Comparison of ENCODE assay signal across 12 cellular contexts in genomic region chr19:46625731-46626130, GRCh38. TPM values are rescaled to one million over a fixed set of nuclear protein-coding genes. Genes with fewer than 3 reads are reported as not detected.
DNase-seq lines count a peak whose midpoint lies in the region; ATAC-seq, FAIRE-seq and TF ChIP-seq lines count a peak whose summit lies in the region.
"Had no signal": no experiment of that assay in that cellular context is flagged by ENCODE, and none has a peak within 500 bp of the region (broad histone marks: within the 10 kb centered on the region; RNA-seq: fewer than 3 reads in every experiment).

No MANE protein-coding gene starts in this region.

- peak overlapping the region; percentile 99; the same call in 2 of the 3 replicates for H2BK15ac ChIP-seq in IMR-90 (ENCODE audit: low read depth, low read length)

- peak overlapping the region; percentile 18; the same call in 1 of the 2 replicates for H2BK20ac ChIP-seq in IMR-90 (ENCODE audit: low read depth, low read length)

- H3K23ac ChIP-seq in IMR-90 (ENCODE audit: low read depth, low read length) = peak overlapping the region; percentile 20; the same call in 1 of the 2 replicates

- DNase-seq in IMR-90 = no peak
- DNase-seq in GM12878 (ENCODE audit: low read depth, low spot score) = no peak
- DNase-seq in right lobe of liver = no peak
- no peak for DNase-seq in retina
- DNase-seq in medulla oblongata (ENCODE audit: extremely low spot score) = no peak
- no peak for DNase-seq in RCC 7860 (ENCODE audit: low spot score)
- no peak for DNase-seq in MG63
- DNase-seq: NCI-H1930, T-helper 2 cell had no signal

- H3K9me3 ChIP-seq in IMR-90 (ENCODE audit: control insufficient read depth, insufficient read depth, low read length) (no peaks in the 10 kb centered on the region), GM12878 (replicated peaks; ENCODE audit: control insufficient read depth, insufficient read depth, low read length) (no peaks in the 10 kb centered on the region), right lobe of liver (no peaks in the 10 kb centered on the region), MG63 (no peaks in the 10 kb centered on the region)

- peak overlapping the region; percentile 80 for H2AK5ac ChIP-seq in IMR-90 (ENCODE audit: low read depth, low read length)

- no peak overlapping the region for H3K56ac ChIP-seq in IMR-90 (ENCODE audit: extremely low read depth, insufficient read depth, low read length)

- H3K27ac ChIP-seq in IMR-90 (ENCODE audit: insufficient read depth, low read length) (peak overlapping the region; percentile 60), GM12878 (ENCODE audit: control insufficient read depth, insufficient read depth) (peak overlapping the region; percentile 62), right lobe of liver (peak overlapping the region; percentile 15 to 70 (median 40))

- TF ChIP-seq POLR2A in IMR-90 (IDR thresholded peaks at IDR 0.05; ENCODE audit: low read depth, low read length) (no peak), GM12878 (IDR thresholded peaks at IDR 0.05; ENCODE audit: low read depth, low read length) (no peak), right lobe of liver (IDR thresholded peaks at IDR 0.05) (no peak)

- RAD21 ChIA-PET in GM12878 (lab: Charles Lee; ENCODE audit: unreplicated experiment) = interaction anchor here (1.5 to 2.6 kb wide), 2 partner anchors 9 to 36 kb away, joined by 6 to 13 read pairs; partner anchors contain the start of gene DACT3

- 72% methylated on average over 2 of the region's 12 CpGs; no CpG with 5 or more reads in 1 of the 2 experiments for WGBS in IMR-90 (ENCODE audit: extremely low coverage in 2 of 2, insufficient read length in 1 of 2), 2 experiments
- WGBS in GM12878 (ENCODE audit: insufficient coverage, insufficient replicate concordance, low lambda C conversion rate, missing lambda C conversion rate) = 90% methylated on average over 12 of the region's 12 CpGs
- 55% methylated on average over 4 of the region's 12 CpGs for WGBS in right lobe of liver (ENCODE audit: insufficient coverage, low coverage, low lambda C conversion rate, missing lambda C conversion rate)

- SMC1A ChIA-PET in GM12878 (lab: Charles Lee; ENCODE audit: uncharacterized antibody, unreplicated experiment) = interaction anchor here (0.9 to 17.6 kb wide), 4 partner anchors 9 to 37 kb away, joined by 3 to 286 read pairs (median 4); partner anchors contain the start of genes CALM3 and DACT3

- TF ChIP-seq CTCF in IMR-90 (conservative IDR thresholded peaks at IDR 0.05; ENCODE audit: low read depth, low read length) = no peak
- TF ChIP-seq CTCF in GM12878 (IDR thresholded peaks at IDR 0.05 in 2 of 3, conservative IDR thresholded peaks at IDR 0.05 in 1 of 3; ENCODE audit: control insufficient read depth in 2 of 3, extremely low read depth in 1 of 3, insufficient read depth in 1 of 3, low read depth in 3 of 3, low read length in 3 of 3) = no peak
- TF ChIP-seq CTCF in right lobe of liver (IDR thresholded peaks at IDR 0.05) = no peak

- H4K20me1 ChIP-seq in IMR-90 (ENCODE audit: insufficient read depth, low read length) (0 out of 2 replicates have a peak, but pooled peaks cover under 1% of the 10 kb centered on the region), GM12878 (ENCODE audit: control insufficient read depth, insufficient read depth) (no peaks in the 10 kb centered on the region)

- TF ChIP-seq RAD21 in IMR-90 (IDR thresholded peaks at IDR 0.05; ENCODE audit: low read length) (no peak), GM12878 (IDR thresholded peaks at IDR 0.05; ENCODE audit: insufficient read depth, low read depth, low read length) (no peak)

- no peak for TF ChIP-seq EP300 in GM12878 (IDR thresholded peaks at IDR 0.05; ENCODE audit: borderline replicate concordance in 1 of 2, control insufficient read depth in 1 of 2, low read depth in 2 of 2, low read length in 2 of 2)

- H4K8ac ChIP-seq in IMR-90 (ENCODE audit: low read depth in 2 of 2, low read length in 2 of 2) = peak overlapping the region; percentile 23 to 98; a peak in 3 of 4 replicates

- H3K27ac Mint-ChIP-seq in stimulated activated memory B cell treated with anti-CD40 and anti-IgM and Interleukin-4, amounts not matched to agents 10 μg/mL and 1 μg/mL and 100 μg/mL, for 72 hours = peak overlapping the region; percentile 86
- H3K27ac Mint-ChIP-seq: progenitor cell of endocrine pancreas had no signal

- H2BK5ac ChIP-seq in IMR-90 (ENCODE audit: low read depth, low read length, poor library complexity, severe bottlenecking) = peak overlapping the region; percentile 59

- no peaks in the 10 kb centered on the region for H3K27me3 ChIP-seq in IMR-90 (ENCODE audit: control insufficient read depth, insufficient read depth, low read length)
- H3K27me3 ChIP-seq in GM12878 (replicated peaks in 1 of 2; ENCODE audit: control insufficient read depth in 2 of 2, insufficient read depth in 2 of 2, low read length in 1 of 2) = no peaks in the 10 kb centered on the region
- H3K27me3 ChIP-seq in right lobe of liver = no peaks in the 10 kb centered on the region
- no peaks in the 10 kb centered on the region for H3K27me3 ChIP-seq in MG63

- BruUV-seq in IMR-90 (replicated peaks; lab: Mats Ljungman, UMichigan) = no TSS peak
- BruUV-seq in GM12878 (replicated peaks; lab: Mats Ljungman, UMichigan) = no TSS peak

- H3K36me3 ChIP-seq in IMR-90 (ENCODE audit: control insufficient read depth, insufficient read depth, low read length) (no peaks in the 10 kb centered on the region), GM12878 (ENCODE audit: control insufficient read depth in 2 of 2, insufficient read depth in 2 of 2, low read length in 1 of 2) (no peaks in the 10 kb centered on the region), right lobe of liver (no peaks in the 10 kb centered on the region), MG63 (no peaks in the 10 kb centered on the region)

- no peaks in the 10 kb centered on the region for H3K27me3 Mint-ChIP-seq in stimulated activated memory B cell treated with anti-CD40 and anti-IgM and Interleukin-4, amounts not matched to agents 10 μg/mL and 1 μg/mL and 100 μg/mL, for 72 hours

- ATAC-seq in IMR-90 (ENCODE audit: low read depth) = no peak
- ATAC-seq in GM12878 = no peak; the same call in 2 of the 3 replicates
- ATAC-seq in right lobe of liver = no peak
- no peak for ATAC-seq in stimulated activated memory B cell treated with anti-CD40 and anti-IgM and Interleukin-4, amounts not matched to agents 10 μg/mL and 1 μg/mL and 100 μg/mL, for 72 hours

- H3K4me2 ChIP-seq in IMR-90 (ENCODE audit: low read depth, low read length) = no peak overlapping the region
- H3K4me2 ChIP-seq in GM12878 (ENCODE audit: control insufficient read depth, insufficient read depth) = 0 out of 2 replicates have a peak overlapping the region, but pooled peaks have one; percentile 13

- peak overlapping the region; percentile 94 for H2BK120ac ChIP-seq in IMR-90 (ENCODE audit: low read depth, low read length)

- no peak for FAIRE-seq in GM12878 (lab: Jason Lieb, UNC)
- FAIRE-seq in RCC 7860 (lab: Jason Lieb, UNC) = no peak
- FAIRE-seq: H54 had no signal

- H3K18ac ChIP-seq in IMR-90 (ENCODE audit: low read depth, low read length) = peak overlapping the region; percentile 65

- H2AFZ ChIP-seq in IMR-90 (replicated peaks; ENCODE audit: low read length, poor library complexity) (peak overlapping the region; percentile 96), GM12878 (ENCODE audit: control insufficient read depth, low read depth, low read length) (no peak overlapping the region)

- peaks cover 38% of the 10 kb centered on the region for H3K36me3 Mint-ChIP-seq in stimulated activated memory B cell treated with anti-CD40 and anti-IgM and Interleukin-4, amounts not matched to agents 10 μg/mL and 1 μg/mL and 100 μg/mL, for 72 hours

- peaks cover 14% of the 10 kb centered on the region for H3K9me1 ChIP-seq in IMR-90 (ENCODE audit: insufficient read depth, low read length)

- H3K4me1 ChIP-seq in IMR-90 (ENCODE audit: control insufficient read depth, insufficient read depth, low read length) = peaks cover 29% of the 10 kb centered on the region
- H3K4me1 ChIP-seq in GM12878 (ENCODE audit: control insufficient read depth, insufficient read depth, low read length) = peaks cover 30% of the 10 kb centered on the region
- H3K4me1 ChIP-seq in right lobe of liver = no peaks in the 10 kb centered on the region

- H3K14ac ChIP-seq in IMR-90 (replicated peaks; ENCODE audit: low read depth, low read length) = peak overlapping the region; percentile 11

- peaks cover 0 to 23% of the 10 kb centered on the region in 2 experiments; a peak in 1 of 4 replicates for H3K79me1 ChIP-seq in IMR-90 (ENCODE audit: low read depth in 1 of 2, low read length in 2 of 2)

- POLR2A ChIA-PET in IMR-90 (lab: Charles Lee; ENCODE audit: unreplicated experiment) (no interaction called here), GM12878 (lab: Charles Lee) (interaction anchor here (0.5 to 2.7 kb wide), 5 partner anchors 10 to 683 kb away, joined by 4 to 11 read pairs (median 5); partner anchors contain the start of genes DACT3 and GNG8)

- dilution Hi-C loops in IMR-90 (cut with HindIII; ENCODE audit: low sequenced_read_pairs, unreplicated experiment) = no loop called here

- CTCF ChIA-PET in IMR-90 (lab: Yijun Ruan, JAX) (no interaction called here), GM12878 (lab: Yijun Ruan, JAX) (interaction anchor here (3.6 to 12.1 kb wide), 2 partner anchors 10 to 36 kb away, joined by 13 to 150 read pairs; partner anchors contain the start of gene DACT3)

- peak overlapping the region; percentile 79 for H4K91ac ChIP-seq in IMR-90 (ENCODE audit: insufficient read depth, low read depth, low read length)

- H3K79me2 ChIP-seq in GM12878 (ENCODE audit: control insufficient read depth, insufficient read depth, low read length) = peaks cover 32% of the 10 kb centered on the region

- no peak overlapping the region for H3K4me3 ChIP-seq in IMR-90 (ENCODE audit: insufficient read depth, low read depth, low read length)
- no peak overlapping the region for H3K4me3 ChIP-seq in GM12878
- no peak overlapping the region for H3K4me3 ChIP-seq in right lobe of liver
- no peak overlapping the region for H3K4me3 ChIP-seq in MG63

- no peak overlapping the region for H3K4me3 Mint-ChIP-seq in stimulated activated memory B cell treated with anti-CD40 and anti-IgM and Interleukin-4, amounts not matched to agents 10 μg/mL and 1 μg/mL and 100 μg/mL, for 72 hours

- in situ Hi-C loops in IMR-90 (cut with MboI; ENCODE audit: low sequenced_read_pairs) (no loop called here), GM12878 (cut with MboI) (no loop called here)

- peak overlapping the region; percentile 96 for H3K4ac ChIP-seq in IMR-90 (ENCODE audit: low read depth, low read length)

- peak overlapping the region; percentile 63; the same call in 1 of the 2 replicates for H4K5ac ChIP-seq in IMR-90 (ENCODE audit: low read depth, low read length)

- H3K9ac ChIP-seq in IMR-90 (ENCODE audit: low read depth, low read length) (no peak overlapping the region), GM12878 (ENCODE audit: control insufficient read depth, insufficient read depth, low read length) (no peak overlapping the region)

- H3K9me3 Mint-ChIP-seq in stimulated activated memory B cell treated with anti-CD40 and anti-IgM and Interleukin-4, amounts not matched to agents 10 μg/mL and 1 μg/mL and 100 μg/mL, for 72 hours = no peaks in the 10 kb centered on the region

- peaks cover 69% of the 10 kb centered on the region for H3K4me1 Mint-ChIP-seq in stimulated activated memory B cell treated with anti-CD40 and anti-IgM and Interleukin-4, amounts not matched to agents 10 μg/mL and 1 μg/mL and 100 μg/mL, for 72 hours

- intact Hi-C loops in IMR-90 (cut with micrococcal nuclease) = no loop called here
- intact Hi-C loops in GM12878 (cut with micrococcal nuclease; ENCODE audit: unreplicated experiment) = no loop called here
- intact Hi-C loops in right lobe of liver (cut with DNase I) = no loop called here

- peak overlapping the region; percentile 98 for H2AK9ac ChIP-seq in IMR-90 (replicated peaks; ENCODE audit: low read depth, low read length, poor library complexity)

RNA-seq across cellular contexts. Expression of gene PTGIR, which starts 0.8 kb away (rescaled TPM):
- total RNA-seq in IMR-90 (2012; rRNA removed) (0.54 and 0.56 TPM in 2 replicates), GM12878 (2014; rRNA removed) (16.3 and 16.7 TPM in 2 replicates), GM12878 (2014; rRNA removed; fragmentation: Illumina TruSeq; extraction: Trizol) (5.4 and 6.5 TPM in 2 replicates), GM12878 (2021) (14.7 and 17.9 TPM in 2 replicates), right lobe of liver (1 to 10 TPM; 2.4 to 4.1 (median 3.0) TPM)
- polyA plus RNA-seq in IMR-90 (2012; rRNA removed) (4.9 and 5.3 TPM in 2 replicates), GM12878 (2011; rRNA removed) (9.9 and 15.2 TPM in 2 replicates), GM12878 (2014; fragmentation: Illumina TruSeq; extraction: Trizol) (3.9 and 6.7 TPM in 2 replicates), GM12878 (2014; fragmentation: Nextera tagmentation; extraction: Ambion mirVana) (1 to 10 TPM in 1 of 2 experiments, under 1 TPM in 1; 0.34 to 1.5 TPM), GM12878 (2014; rRNA removed) (25.8 and 29.1 TPM in 2 replicates), GM12878 (2016; fragmentation: Nextera tagmentation; extraction: Ambion mirVana) (10 to 100 TPM in 1 of 2 experiments, 1 to 10 TPM in 1; 9.7 to 10.1 TPM)
- 2.8 and 7.8 TPM in 2 replicates for polyA plus RNA-seq in IMR-90 (2012; cell fraction: cytosol; rRNA removed)
- polyA plus RNA-seq in IMR-90 (2012; cell fraction: nucleus; rRNA removed; ENCODE audit: low replicate concordance) = 18.1 and 39.4 TPM in 2 replicates
- total RNA-seq in GM12878 (2013; cell fraction: nucleolus; rRNA removed) = 66.6 and 83.6 TPM in 2 replicates
- polyA plus RNA-seq in GM12878 (2011; ENCODE audit: low read depth) = 3.2 TPM
- 19.4 and 32.9 TPM in 2 replicates for polyA plus RNA-seq in GM12878 (2011; cell fraction: cytosol; rRNA removed)
- polyA plus RNA-seq in GM12878 (2011; cell fraction: nucleus; rRNA removed) = 48.5 and 57.6 TPM in 2 replicates
- 7.5 and 9.5 TPM in 2 replicates for polyA plus RNA-seq in GM12878 (2012)
- polyA minus RNA-seq in GM12878 (2011; rRNA and poly(A)+ RNA removed) = 7.6 and 15.0 TPM in 2 replicates
- polyA minus RNA-seq in GM12878 (2011; cell fraction: cytosol; rRNA and poly(A)+ RNA removed) = 3.5 and 5.6 TPM in 2 replicates
- 6.2 and 14.4 TPM in 2 replicates for polyA minus RNA-seq in GM12878 (2011; cell fraction: nucleus; rRNA and poly(A)+ RNA removed)
- total RNA-seq in MG63 (2014; rRNA removed; shearing (Covaris generic); ENCODE audit: low replicate concordance) = not detected in 2 replicates
- total RNA-seq: progenitor cell of endocrine pancreas had no signal

RNA-seq across cellular contexts. Expression of gene GNG8, which starts 10.3 kb away (rescaled TPM):
- total RNA-seq in IMR-90 (2012; rRNA removed) (not detected in 2 replicates), GM12878 (2014; rRNA removed) (not detected in 2 replicates), GM12878 (2014; rRNA removed; fragmentation: Illumina TruSeq; extraction: Trizol) (not detected in 2 replicates), GM12878 (2021) (not detected in 2 replicates), right lobe of liver (not detected)
- polyA plus RNA-seq in IMR-90 (2012; rRNA removed) (not detected in 2 replicates), GM12878 (2011; rRNA removed) (1.2 TPM in 1 of 2 replicates, not detected in the other), GM12878 (2014; fragmentation: Illumina TruSeq; extraction: Trizol) (not detected in 2 replicates), GM12878 (2014; fragmentation: Nextera tagmentation; extraction: Ambion mirVana) (1 to 10 TPM; 4.1 to 6.6 TPM), GM12878 (2014; rRNA removed) (not detected in 2 replicates), GM12878 (2016; fragmentation: Nextera tagmentation; extraction: Ambion mirVana) (1 to 10 TPM in 1 of 2 experiments, not detected in 1; 1.3 TPM)
- not detected in 2 replicates for polyA plus RNA-seq in IMR-90 (2012; cell fraction: cytosol; rRNA removed)
- not detected in 2 replicates for polyA plus RNA-seq in IMR-90 (2012; cell fraction: nucleus; rRNA removed; ENCODE audit: low replicate concordance)
- total RNA-seq in GM12878 (2013; cell fraction: nucleolus; rRNA removed) = not detected in 2 replicates
- polyA plus RNA-seq in GM12878 (2011; ENCODE audit: low read depth) = not detected
- not detected in 2 replicates for polyA plus RNA-seq in GM12878 (2011; cell fraction: cytosol; rRNA removed)
- polyA plus RNA-seq in GM12878 (2011; cell fraction: nucleus; rRNA removed) = not detected in 2 replicates
- polyA plus RNA-seq in GM12878 (2012) = 10.6 TPM in 1 of 2 replicates, not detected in the other
- not detected in 2 replicates for polyA minus RNA-seq in GM12878 (2011; rRNA and poly(A)+ RNA removed)
- polyA minus RNA-seq in GM12878 (2011; cell fraction: cytosol; rRNA and poly(A)+ RNA removed) = not detected in 2 replicates
- polyA minus RNA-seq in GM12878 (2011; cell fraction: nucleus; rRNA and poly(A)+ RNA removed) = not detected in 2 replicates
- not detected in 2 replicates for total RNA-seq in MG63 (2014; rRNA removed; shearing (Covaris generic); ENCODE audit: low replicate concordance)
- total RNA-seq: progenitor cell of endocrine pancreas had no signal

RNA-seq across cellular contexts. Expression of gene CALM3, which starts 24.6 kb away (rescaled TPM):
- total RNA-seq in IMR-90 (2012; rRNA removed) = 91.6 and 197 TPM in 2 replicates
- 467 and 501 TPM in 2 replicates for polyA plus RNA-seq in IMR-90 (2012; rRNA removed)
- polyA plus RNA-seq in IMR-90 (2012; cell fraction: cytosol; rRNA removed) = 414 and 485 TPM in 2 replicates
- polyA plus RNA-seq in IMR-90 (2012; cell fraction: nucleus; rRNA removed; ENCODE audit: low replicate concordance) = 233 and 354 TPM in 2 replicates
- 54.7 and 60.8 TPM in 2 replicates for total RNA-seq in GM12878 (2013; cell fraction: nucleolus; rRNA removed)
- total RNA-seq in GM12878 (2014; rRNA removed) = 177 and 178 TPM in 2 replicates
- total RNA-seq in GM12878 (2014; rRNA removed; fragmentation: Illumina TruSeq; extraction: Trizol) = 197 and 205 TPM in 2 replicates
- 371 and 375 TPM in 2 replicates for total RNA-seq in GM12878 (2021)
- polyA plus RNA-seq in GM12878 (2011; ENCODE audit: low read depth) = 291 TPM
- 733 and 849 TPM in 2 replicates for polyA plus RNA-seq in GM12878 (2011; rRNA removed)
- polyA plus RNA-seq in GM12878 (2011; cell fraction: cytosol; rRNA removed) = 498 and 585 TPM in 2 replicates
- 422 and 445 TPM in 2 replicates for polyA plus RNA-seq in GM12878 (2011; cell fraction: nucleus; rRNA removed)
- polyA plus RNA-seq in GM12878 (2012) = 373 and 454 TPM in 2 replicates
- polyA plus RNA-seq in GM12878 (2014; fragmentation: Illumina TruSeq; extraction: Trizol) = 338 and 393 TPM in 2 replicates
- polyA plus RNA-seq in GM12878 (2014; fragmentation: Nextera tagmentation; extraction: Ambion mirVana) = 100 to 1,000 TPM; 164 to 202 TPM
- 346 and 407 TPM in 2 replicates for polyA plus RNA-seq in GM12878 (2014; rRNA removed)
- 100 to 1,000 TPM; 349 to 375 TPM for polyA plus RNA-seq in GM12878 (2016; fragmentation: Nextera tagmentation; extraction: Ambion mirVana)
- polyA minus RNA-seq in GM12878 (2011; rRNA and poly(A)+ RNA removed) = 226 and 423 TPM in 2 replicates
- polyA minus RNA-seq in GM12878 (2011; cell fraction: cytosol; rRNA and poly(A)+ RNA removed) = 89.3 and 102 TPM in 2 replicates
- 49.6 and 52.8 TPM in 2 replicates for polyA minus RNA-seq in GM12878 (2011; cell fraction: nucleus; rRNA and poly(A)+ RNA removed)
- total RNA-seq in right lobe of liver = 100 to 1,000 TPM in 1 of 6 experiments, 10 to 100 TPM in 5; 83.8 to 119 (median 92.2) TPM
- total RNA-seq in MG63 (2014; rRNA removed; shearing (Covaris generic); ENCODE audit: low replicate concordance) = 90.4 and 116 TPM in 2 replicates

RNA-seq across cellular contexts. Expression of gene DACT3, which starts 35.3 kb away (rescaled TPM):
- total RNA-seq in IMR-90 (2012; rRNA removed) (1.6 and 1.9 TPM in 2 replicates), GM12878 (2014; rRNA removed) (0.27 and 0.62 TPM in 2 replicates), GM12878 (2014; rRNA removed; fragmentation: Illumina TruSeq; extraction: Trizol) (0.23 and 0.27 TPM in 2 replicates), GM12878 (2021) (0.64 and 0.74 TPM in 2 replicates), right lobe of liver (1 to 10 TPM in 3 of 6 experiments, under 1 TPM in 3; 0.46 to 1.6 (median 0.93) TPM)
- polyA plus RNA-seq in IMR-90 (2012; rRNA removed) (4.9 and 5.7 TPM in 2 replicates), GM12878 (2011; rRNA removed) (2.4 and 2.5 TPM in 2 replicates), GM12878 (2014; fragmentation: Illumina TruSeq; extraction: Trizol) (0.35 and 0.76 TPM in 2 replicates), GM12878 (2014; fragmentation: Nextera tagmentation; extraction: Ambion mirVana) (under 1 TPM; 0.11 to 0.16 TPM), GM12878 (2014; rRNA removed) (0.46 and 0.47 TPM in 2 replicates), GM12878 (2016; fragmentation: Nextera tagmentation; extraction: Ambion mirVana) (under 1 TPM in 1 of 2 experiments, not detected in 1; 0.05 TPM)
- polyA plus RNA-seq in IMR-90 (2012; cell fraction: cytosol; rRNA removed) = 3.0 and 6.6 TPM in 2 replicates
- 6.5 and 7.5 TPM in 2 replicates for polyA plus RNA-seq in IMR-90 (2012; cell fraction: nucleus; rRNA removed; ENCODE audit: low replicate concordance)
- total RNA-seq in GM12878 (2013; cell fraction: nucleolus; rRNA removed) = 5.6 and 5.9 TPM in 2 replicates
- polyA plus RNA-seq in GM12878 (2011; ENCODE audit: low read depth) = 0.80 TPM
- 1.9 and 2.3 TPM in 2 replicates for polyA plus RNA-seq in GM12878 (2011; cell fraction: cytosol; rRNA removed)
- polyA plus RNA-seq in GM12878 (2011; cell fraction: nucleus; rRNA removed) = 2.0 and 2.3 TPM in 2 replicates
- 1.5 and 1.7 TPM in 2 replicates for polyA plus RNA-seq in GM12878 (2012)
- 0.95 and 2.6 TPM in 2 replicates for polyA minus RNA-seq in GM12878 (2011; rRNA and poly(A)+ RNA removed)
- 1.1 and 1.6 TPM in 2 replicates for polyA minus RNA-seq in GM12878 (2011; cell fraction: cytosol; rRNA and poly(A)+ RNA removed)
- 0.48 and 0.67 TPM in 2 replicates for polyA minus RNA-seq in GM12878 (2011; cell fraction: nucleus; rRNA and poly(A)+ RNA removed)
- 1.5 and 1.7 TPM in 2 replicates for total RNA-seq in MG63 (2014; rRNA removed; shearing (Covaris generic); ENCODE audit: low replicate concordance)
